Comparison of ENCODE assay signal across 21 cellular contexts in genomic region chr2:109679627-109680026, GRCh38.
DNase-seq lines count a peak whose midpoint lies in the region; ATAC-seq and TF ChIP-seq lines count a peak whose summit lies in the region.
"Had no signal": no experiment of that assay in that cellular context is flagged by ENCODE, and none has a peak within 500 bp of the region (broad histone marks: within the 10 kb centered on the region; RNA-seq: fewer than 3 reads in every experiment).

No MANE protein-coding gene starts in this region.

- no peaks in the 10 kb centered on the region for H3K36me3 ChIP-seq in lower lobe of right lung
- H3K36me3 ChIP-seq: BLaER1 treated with 17β-estradiol and CSF1 and Interleukin-3, amounts not matched to agents 10 nM and 100 nM had no signal

- intact Hi-C loops in lower lobe of right lung (cut with DNase I), result no loop called here

- H3K4me1 ChIP-seq in lower lobe of right lung, result peaks cover 49% of the 10 kb centered on the region

- no peaks in the 10 kb centered on the region for H3K27me3 ChIP-seq in lower lobe of right lung (ENCODE audit: low read depth)
- H3K27me3 ChIP-seq: BLaER1 treated with 17β-estradiol and CSF1 and Interleukin-3, amounts not matched to agents 10 nM and 100 nM had no signal

- TF ChIP-seq CTCF in lower lobe of right lung (IDR thresholded peaks at IDR 0.05), result no peak

- H3K9me3 ChIP-seq in lower lobe of right lung, result no peaks in the 10 kb centered on the region
- H3K9me3 ChIP-seq: A549; BLaER1 treated with 17β-estradiol and CSF1 and Interleukin-3, amounts not matched to agents 10 nM and 100 nM had no signal

- ATAC-seq in lower lobe of right lung, result peak in 1 of 2 donors; percentile 67

- peak overlapping the region; percentile 36 for H3K27ac ChIP-seq in lower lobe of right lung
- H3K27ac ChIP-seq: A549; BLaER1 treated with 17β-estradiol and CSF1 and Interleukin-3, amounts not matched to agents 10 nM and 100 nM; GM23248; SK-N-MC had no signal

- H3K4me3 ChIP-seq in lower lobe of right lung, result no peak overlapping the region
- H3K4me3 ChIP-seq: A549; BLaER1 treated with 17β-estradiol and CSF1 and Interleukin-3, amounts not matched to agents 10 nM and 100 nM; GM23248; SK-N-MC had no signal

- peak; percentile 33 for DNase-seq in HT-29 (ENCODE audit: low spot score)
- DNase-seq in fibroblast of peridontal ligament (ENCODE audit: extremely low read depth), result peak; percentile 37
- no peak for DNase-seq in lower lobe of right lung
- peak; percentile 22 for DNase-seq in renal cortical epithelial cell (ENCODE audit: low read depth)
- DNase-seq in activated T-cell treated with anti-CD3 and anti-CD28 coated beads for 4 hours, result no peak
- DNase-seq in NK-92 (lab: John Stamatoyannopoulos, UW; ENCODE audit: unreplicated experiment), result no peak
- DNase-seq in AG08395 (ENCODE audit: low spot score), result no peak
- DNase-seq in stimulated activated CD4-positive, alpha-beta T cell treated with anti-CD3 and anti-CD28 coated beads, Interleukin-15, amount 100 ng/mL, for 24 hours, result no peak
- DNase-seq: GDM1, GM23248, HCEC 1CT, KBM-7, MV-4-11, NCI-H187, NCI-H2107, NCI-H510A, NCI-H774, SHP77 had no signal

Comparison
In these comparisons a context has a peak if more than half of its experiments do, and no peak if none do; other contexts are left out.
1. DNase-seq: peak in HT-29 (single experiment), fibroblast of peridontal ligament (single experiment) and renal cortical epithelial cell (single experiment); none in lower lobe of right lung (single experiment), activated T-cell treated with anti-CD3 and anti-CD28 coated beads for 4 hours (single experiment), NK-92 (single experiment), AG08395 (single experiment) and stimulated activated CD4-positive, alpha-beta T cell treated with anti-CD3 and anti-CD28 coated beads, Interleukin-15, amount 100 ng/mL, for 24 hours (single experiment).